ENCODE assay signal across 10 cellular contexts in genomic region chr5:142982821-142983200, GRCh38.
DNase-seq lines count a peak whose midpoint lies in the region; ATAC-seq, FAIRE-seq and TF ChIP-seq lines count a peak whose summit lies in the region.
"Had no signal": no experiment of that assay in that cellular context is flagged by ENCODE, and none has a peak within 500 bp of the region (broad histone marks: within the 10 kb centered on the region; RNA-seq: fewer than 3 reads in every experiment).

No MANE protein-coding gene starts in this region.

- H3K9me3 ChIP-seq in OCI-LY3 (ENCODE audit: insufficient read depth, low read length) (no peaks in the 10 kb centered on the region), pancreas (no peaks in the 10 kb centered on the region)

- FAIRE-seq in pancreas (lab: Jason Lieb, UNC): no peak

- H3K79me2 ChIP-seq in OCI-LY3 (ENCODE audit: low read length): no peaks in the 10 kb centered on the region

- peak in 3 of 4 donors; percentile 8 to 10 (median 9) for ATAC-seq in pancreas
- no peak for ATAC-seq in GM19328 (IDR thresholded peaks at IDR 0.05; ENCODE audit: unreplicated experiment)
- ATAC-seq in HG03439 (IDR thresholded peaks at IDR 0.05; ENCODE audit: unreplicated experiment): no peak

- H3K4me1 ChIP-seq in OCI-LY3 (ENCODE audit: low read length) (peaks cover under 1% of the 10 kb centered on the region; the same call in 1 of the 2 replicates), pancreas (peaks cover 13 to 21% (median 18%) of the 10 kb centered on the region in 3 donors)

- H3K36me3 ChIP-seq in GM06990 (ENCODE audit: control insufficient read depth, insufficient read depth, low read length) (no peaks in the 10 kb centered on the region), OCI-LY3 (replicated peaks; ENCODE audit: low read depth, low read length) (no peaks in the 10 kb centered on the region), pancreas (no peaks in the 10 kb centered on the region)

- H3K4me3 ChIP-seq in GM06990 (replicated peaks; ENCODE audit: low read depth, low read length): no peak overlapping the region
- no peak overlapping the region for H3K4me3 ChIP-seq in OCI-LY3 (ENCODE audit: low read length)
- no peak overlapping the region for H3K4me3 ChIP-seq in epithelial cell of proximal tubule (ENCODE audit: low read depth, low read length)
- H3K4me3 ChIP-seq in pancreas: no peak overlapping the region

- peak; percentile 44 for TF ChIP-seq CTCF in GM06990 (IDR thresholded peaks at IDR 0.05; ENCODE audit: insufficient read depth, low read length, poor library complexity, severe bottlenecking)
- TF ChIP-seq CTCF in OCI-LY3 (IDR thresholded peaks at IDR 0.05; ENCODE audit: low read depth, low read length): peak; percentile 18; the same call in 1 of the 2 replicates
- TF ChIP-seq CTCF in epithelial cell of proximal tubule (conservative IDR thresholded peaks at IDR 0.05; ENCODE audit: low read depth, low read length): peak; percentile 53
- TF ChIP-seq CTCF in pancreas (IDR thresholded peaks at IDR 0.05): no peak

- intact Hi-C loops in pancreas (cut with DNase I): no loop called here

- H3K27ac ChIP-seq in OCI-LY3 (ENCODE audit: low read length) (no peak overlapping the region), pancreas (peak overlapping the region in 3 of 4 donors; percentile 58 to 69 (median 61))

- H3K27me3 ChIP-seq in GM06990 (replicated peaks; ENCODE audit: control insufficient read depth, insufficient read depth, low read length) (no peaks in the 10 kb centered on the region), OCI-LY3 (ENCODE audit: low read depth, low read length) (no peaks in the 10 kb centered on the region), pancreas (no peaks in the 10 kb centered on the region)

- H3K9ac ChIP-seq in OCI-LY3 (ENCODE audit: low read length): no peak overlapping the region

- DNase-seq in GM06990 (ENCODE audit: extremely low read depth, insufficient read length) (no peak), epithelial cell of proximal tubule (ENCODE audit: low read depth) (no peak), pancreas (no peak), AG08395 (ENCODE audit: low spot score) (no peak)
- DNase-seq in stimulated activated CD4-positive, alpha-beta T cell treated with anti-CD3 and anti-CD28 coated beads, Interleukin-4, amount 100 ng/mL, for 1 hour: no peak
- DNase-seq: activated CD4-positive, alpha-beta T cell treated with anti-CD3 and anti-CD28 coated beads for 1 hour; NCI-H1092 treated with DMSO at 0.1 percent for 48 hours had no signal

- no peak overlapping the region for H2AFZ ChIP-seq in OCI-LY3 (ENCODE audit: low read depth, low read length)

- no peak overlapping the region for H3K4me2 ChIP-seq in OCI-LY3 (ENCODE audit: low read length)

- H4K20me1 ChIP-seq in OCI-LY3 (ENCODE audit: insufficient read depth, low read length): no peaks in the 10 kb centered on the region

- 90 to 92% methylated on average over 4 of the region's 4 CpGs for WGBS in pancreas, 2 donors

Comparison
In these comparisons a context has a peak if more than half of its experiments do, and no peak if none do; other contexts are left out.
1. CTCF ChIP-seq: peak in GM06990 (single experiment), OCI-LY3 (single experiment) and epithelial cell of proximal tubule (single experiment); none in pancreas (0 of 4).
2. ATAC-seq: peak in pancreas (3 of 4); none in GM19328 (single experiment) and HG03439 (single experiment).